Comparison of ENCODE assay signal across 9 cellular contexts in genomic region chr19:30959011-30959410, GRCh38.
"Had no signal": no experiment of that assay in that cellular context is flagged by ENCODE, and none has a peak within 500 bp of the region (broad histone marks: within the 10 kb centered on the region; RNA-seq: fewer than 3 reads in every experiment).

No MANE protein-coding gene starts in this region.

- ATAC-seq: GM23338, HCT116 had no signal

- H3K36me3 ChIP-seq: HAP-1 had no signal

- H3K4me3 Mint-ChIP-seq: GM23338, H9, HFFc6 had no signal

- H3K9me3 ChIP-seq: HAP-1 had no signal

- H3K4me3 ChIP-seq: GM23248, GM23338, HAP-1 had no signal

- DNase-seq: GM23248, GOT3, H7, H9, HCEC 1CT, HFFc6 had no signal

- H3K27ac ChIP-seq: GM23248 had no signal

- H3K4me1 ChIP-seq: HAP-1 had no signal

- H3K27ac Mint-ChIP-seq: GM23338, H9, HFFc6 had no signal
